In the genomic region with DNA sequence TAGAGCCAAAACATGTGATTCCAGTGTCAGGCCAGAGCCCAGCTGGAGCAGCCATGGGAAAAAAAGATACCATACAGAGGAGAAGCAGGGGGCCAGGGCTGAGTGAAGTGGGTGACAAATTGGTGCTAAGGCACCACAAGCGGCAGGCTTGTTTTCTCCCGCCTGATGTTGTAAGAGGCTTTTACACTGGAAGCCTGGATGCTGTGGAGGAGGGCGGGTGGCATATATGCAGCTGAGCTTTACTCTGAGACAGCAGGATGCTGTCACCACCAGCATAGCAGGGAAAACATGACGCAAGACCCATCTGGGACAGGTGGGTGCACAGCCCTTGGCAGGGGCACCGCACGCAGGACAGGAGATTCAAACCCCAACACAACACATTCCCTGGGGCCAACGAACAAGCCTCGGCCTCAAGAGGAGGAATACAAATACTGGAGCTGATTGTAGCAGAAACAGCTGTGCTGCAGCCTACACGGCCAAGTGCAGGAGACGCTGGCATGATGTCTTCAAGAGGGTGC, we compare ENCODE assay signal across 11 cellular contexts.
DNase-seq lines count a peak whose midpoint lies in the region; ATAC-seq and TF ChIP-seq lines count a peak whose summit lies in the region.
"Had no signal": no experiment of that assay in that cellular context is flagged by ENCODE, and none has a peak within 500 bp of the region (broad histone marks: within the 10 kb centered on the region; RNA-seq: fewer than 3 reads in every experiment).

No MANE protein-coding gene starts in this region.

- H2AFZ ChIP-seq in GM23248: no peak overlapping the region

- peaks cover 9% of the 10 kb centered on the region for H3F3A ChIP-seq in GM23248 (ENCODE audit: insufficient read depth)

- H4K20me1 ChIP-seq in GM23248 (ENCODE audit: insufficient read depth): no peaks in the 10 kb centered on the region

- intact Hi-C loops in posterior cingulate gyrus (cut with DNase I): loop anchor here (5.0 kb wide), 1 partner anchor 91 kb away; a partner anchor contains a TSS

- no peak overlapping the region for H3K9ac ChIP-seq in GM23248

- no peak overlapping the region for H3K27ac ChIP-seq in GM23248

- TF ChIP-seq CTCF in GM10266 (IDR thresholded peaks at IDR 0.05; ENCODE audit: control insufficient read depth, insufficient read depth, low read depth, missing control alignments): no peak

- H3K36me3 ChIP-seq in GM23248 (ENCODE audit: low read depth): 0 out of 2 replicates have a peak, but pooled peaks cover 3% of the 10 kb centered on the region

- peaks cover 14% of the 10 kb centered on the region for H3K4me1 ChIP-seq in GM23248 (ENCODE audit: insufficient read depth)

- H3K27me3 ChIP-seq in GM23248 (replicated peaks; ENCODE audit: insufficient read depth): no peaks in the 10 kb centered on the region

- in situ Hi-C loops in GM23248 (cut with MboI): no loop called here

- DNase-seq in GM23248: peak; percentile 39
- peak; percentile 16 for DNase-seq in NCI-H446 treated with DMSO at 0.1 percent for 48 hours (lab: John Stamatoyannopoulos, UW)
- peak; percentile 96 for DNase-seq in globus pallidus (ENCODE audit: low spot score)
- DNase-seq in posterior cingulate gyrus: peak; percentile 44 to 95 (median 70)
- no peak for DNase-seq in NCI-H128 (lab: John Stamatoyannopoulos, UW; ENCODE audit: unreplicated experiment)
- no peak for DNase-seq in DMS53 treated with DMSO at 0.1 percent for 48 hours (lab: John Stamatoyannopoulos, UW; ENCODE audit: unreplicated experiment)
- no peak for DNase-seq in GM10266 (ENCODE audit: extremely low spot score)
- DNase-seq: activated CD4-positive, alpha-beta T cell treated with anti-CD3 and anti-CD28 coated beads for 1 hour; activated gamma-delta T cell treated with Interleukin-2 at 50 U/mL for 16 hours; NCI-H1048 had no signal

- 52 to 65% methylated on average over 10 of the region's 10 CpGs for WGBS in GM23248 (ENCODE audit: low coverage in 1 of 2, low lambda C conversion rate in 2 of 2, missing lambda C conversion rate in 2 of 2), 2 experiments

- ATAC-seq in GM18517 (IDR thresholded peaks at IDR 0.05; ENCODE audit: unreplicated experiment): no peak

- no peaks in the 10 kb centered on the region for H3K9me2 ChIP-seq in GM23248 (ENCODE audit: insufficient read depth)

- no peak overlapping the region for H3K4me2 ChIP-seq in GM23248 (ENCODE audit: unreplicated experiment)

- H3K9me3 ChIP-seq in GM23248 (ENCODE audit: low read depth): no peaks in the 10 kb centered on the region

- peaks cover 100% of the 10 kb centered on the region for H3K79me2 ChIP-seq in GM23248 (ENCODE audit: insufficient read depth)

- H3K4me3 ChIP-seq in GM23248: no peak overlapping the region

Comparison
In these comparisons a context has a peak if more than half of its experiments do, and no peak if none do; other contexts are left out.
1. DNase-seq: peak in GM23248 (single experiment), NCI-H446 treated with DMSO at 0.1 percent for 48 hours (single experiment), globus pallidus (single experiment) and posterior cingulate gyrus (10 of 10); none in NCI-H128 (single experiment), DMS53 treated with DMSO at 0.1 percent for 48 hours (single experiment) and GM10266 (single experiment).